1 cellular context compared by ENCODE assay signal in genomic region chrX:13128104-13128503, GRCh38.
TF ChIP-seq lines count a peak whose summit lies in the region.

No MANE protein-coding gene starts in this region.

TF ChIP-seq in WTC11, 78 proteins besides CTCF, POLR2A, EP300 and RAD21 (continued from another document):
- TF ChIP-seq NR3C1 (CRISPR knock-in tag; conservative IDR thresholded peaks at IDR 0.05; ENCODE audit: low read depth) (no peak), ATF6 (CRISPR knock-in tag; IDR thresholded peaks at IDR 0.05) (no peak), NFYB (CRISPR knock-in tag; conservative IDR thresholded peaks at IDR 0.05; ENCODE audit: low read depth) (no peak)
TF ChIP-seq in WTC11: peak in this region for 0.
